In genomic region chr12:779745-780734, GRCh38 we compare ENCODE assay signal across 9 cellular contexts. TPM values are rescaled to one million over a fixed set of nuclear protein-coding genes. Genes with fewer than 3 reads are reported as not detected.
DNase-seq lines count a peak whose midpoint lies in the region; ATAC-seq and TF ChIP-seq lines count a peak whose summit lies in the region.
"Had no signal": no experiment of that assay in that cellular context is flagged by ENCODE, and none has a peak within 500 bp of the region (broad histone marks: within the 10 kb centered on the region; RNA-seq: fewer than 3 reads in every experiment).

No MANE protein-coding gene starts in this region.

- peak; percentile 27 to 49 for ATAC-seq in activated T-cell treated with anti-CD3 and anti-CD28 coated beads, Interleukin-2, amount 50 U/mL, for 72 hours (replicated peaks in 1 of 2)
- ATAC-seq in SK-N-SH treated with all-trans-retinoic acid at 6 μM for 48 hours (peak; percentile 92), aorta (ENCODE audit: low FRiP score) (no peak)
- no peak for ATAC-seq in stimulated activated memory B cell treated with anti-CD40 and anti-IgM and Interleukin-4, amounts not matched to agents 10 μg/mL and 1 μg/mL and 100 μg/mL, for 72 hours

- H3K4me3 Mint-ChIP-seq in activated T-cell treated with anti-CD3 and anti-CD28 coated beads, Interleukin-2, amount 50 U/mL, for 72 hours: peak overlapping the region; percentile 87 to 92
- peak overlapping the region; percentile 56 for H3K4me3 Mint-ChIP-seq in stimulated activated memory B cell treated with anti-CD40 and anti-IgM and Interleukin-4, amounts not matched to agents 10 μg/mL and 1 μg/mL and 100 μg/mL, for 72 hours

- no peaks in the 10 kb centered on the region for H3K36me3 ChIP-seq in aorta (ENCODE audit: control insufficient read depth in 1 of 2, insufficient read depth in 2 of 2, low read length in 1 of 2)
- H3K36me3 ChIP-seq: SJCRH30 had no signal

- peaks cover 2 to 7% of the 10 kb centered on the region in 2 donors for H3K4me1 ChIP-seq in aorta (ENCODE audit: control insufficient read depth in 1 of 2, insufficient read depth in 2 of 2, low read length in 2 of 2)
- H3K4me1 ChIP-seq: SJCRH30 had no signal

- H3K4me3 ChIP-seq in fibroblast of pulmonary artery (replicated peaks; ENCODE audit: low read depth, low read length) (peak overlapping the region; percentile 9), aorta (ENCODE audit: low read length in 2 of 2) (peak overlapping the region in 1 of 2 donors; percentile 26)
- H3K4me3 ChIP-seq: SJCRH30 had no signal

- WGBS in aorta, 2 donors: 21 to 27% methylated on average over 4 of the region's 4 CpGs

- H3K9me3 Mint-ChIP-seq in activated T-cell treated with anti-CD3 and anti-CD28 coated beads, Interleukin-2, amount 50 U/mL, for 72 hours: no peaks in the 10 kb centered on the region
- no peaks in the 10 kb centered on the region for H3K9me3 Mint-ChIP-seq in stimulated activated memory B cell treated with anti-CD40 and anti-IgM and Interleukin-4, amounts not matched to agents 10 μg/mL and 1 μg/mL and 100 μg/mL, for 72 hours

- no peaks in the 10 kb centered on the region for H3K27me3 Mint-ChIP-seq in activated T-cell treated with anti-CD3 and anti-CD28 coated beads, Interleukin-2, amount 50 U/mL, for 72 hours (ENCODE audit: low read depth)
- no peaks in the 10 kb centered on the region for H3K27me3 Mint-ChIP-seq in stimulated activated memory B cell treated with anti-CD40 and anti-IgM and Interleukin-4, amounts not matched to agents 10 μg/mL and 1 μg/mL and 100 μg/mL, for 72 hours

- peaks cover 79% of the 10 kb centered on the region for H3K4me1 Mint-ChIP-seq in activated T-cell treated with anti-CD3 and anti-CD28 coated beads, Interleukin-2, amount 50 U/mL, for 72 hours (ENCODE audit: low read depth)
- peaks cover 64% of the 10 kb centered on the region for H3K4me1 Mint-ChIP-seq in stimulated activated memory B cell treated with anti-CD40 and anti-IgM and Interleukin-4, amounts not matched to agents 10 μg/mL and 1 μg/mL and 100 μg/mL, for 72 hours

- no peak for TF ChIP-seq CTCF in fibroblast of pulmonary artery (IDR thresholded peaks at IDR 0.05; ENCODE audit: low read length, missing control alignments)

- peak overlapping the region; percentile 97 for H3K27ac Mint-ChIP-seq in activated T-cell treated with anti-CD3 and anti-CD28 coated beads, Interleukin-2, amount 50 U/mL, for 72 hours
- H3K27ac Mint-ChIP-seq in stimulated activated memory B cell treated with anti-CD40 and anti-IgM and Interleukin-4, amounts not matched to agents 10 μg/mL and 1 μg/mL and 100 μg/mL, for 72 hours: peak overlapping the region; percentile 64

- H3K36me3 Mint-ChIP-seq in activated T-cell treated with anti-CD3 and anti-CD28 coated beads, Interleukin-2, amount 50 U/mL, for 72 hours (ENCODE audit: insufficient read depth in 2 of 2): peaks cover 0 to 4% of the 10 kb centered on the region in 2 donors
- peaks cover 13% of the 10 kb centered on the region for H3K36me3 Mint-ChIP-seq in stimulated activated memory B cell treated with anti-CD40 and anti-IgM and Interleukin-4, amounts not matched to agents 10 μg/mL and 1 μg/mL and 100 μg/mL, for 72 hours

- no peaks in the 10 kb centered on the region for H3K9me3 ChIP-seq in aorta (ENCODE audit: control insufficient read depth, low read length)
- H3K9me3 ChIP-seq: SJCRH30 had no signal

- intact Hi-C loops in aorta (cut with DNase I): no loop called here

- no peak for DNase-seq in activated T-cell treated with anti-CD3 and anti-CD28 coated beads, Interleukin-2, amount 50 U/mL, for 72 hours
- no peak for DNase-seq in activated T-cell treated with anti-CD3 and anti-CD28 coated beads for 4 hours
- peak; percentile 59 for DNase-seq in fibroblast of pulmonary artery (ENCODE audit: low read depth)
- no peak for DNase-seq in activated CD8-positive, alpha-beta memory T cell treated with anti-CD3 and anti-CD28 coated beads for 24 hours
- DNase-seq in cerebellum (ENCODE audit: low spot score): no peak
- DNase-seq in aorta: no peak
- DNase-seq: SJCRH30 had no signal

- no peak overlapping the region for H3K27ac ChIP-seq in aorta (ENCODE audit: low read depth in 1 of 2, low read length in 2 of 2)
- H3K27ac ChIP-seq: SJCRH30 had no signal

- H3K27me3 ChIP-seq in aorta (ENCODE audit: control insufficient read depth in 1 of 2, insufficient read depth in 2 of 2, low read length in 1 of 2): no peaks in the 10 kb centered on the region
- H3K27me3 ChIP-seq: SJCRH30 had no signal

TF ChIP-seq in SK-N-SH treated with all-trans-retinoic acid at 6 μM for 48 hours, 23 proteins besides CTCF, POLR2A, EP300 and RAD21:
- TF ChIP-seq ISL1 (CRISPR knock-in tag; IDR thresholded peaks at IDR 0.05): peak; percentile 27
- TF ChIP-seq ZC3H10 (CRISPR knock-in tag; IDR thresholded peaks at IDR 0.05): no peak

RNA-seq across cellular contexts. Expression of gene WNK1, which starts 27.7 kb away (rescaled TPM):
- 100 to 1,000 TPM; 177 to 213 TPM for total RNA-seq in activated T-cell treated with anti-CD3 and anti-CD28 coated beads, Interleukin-2, amount 50 U/mL, for 72 hours
- total RNA-seq in cerebellum (173 TPM), aorta (100 to 1,000 TPM; 182 to 226 TPM)
- 10 to 100 TPM; 22.3 to 30.4 TPM for polyA plus RNA-seq in aorta

Comparison
In these comparisons a context has a peak if more than half of its experiments do, and no peak if none do; other contexts are left out.
1. ATAC-seq: peak in activated T-cell treated with anti-CD3 and anti-CD28 coated beads, Interleukin-2, amount 50 U/mL, for 72 hours (2 of 2) and SK-N-SH treated with all-trans-retinoic acid at 6 μM for 48 hours (single experiment); none in stimulated activated memory B cell treated with anti-CD40 and anti-IgM and Interleukin-4, amounts not matched to agents 10 μg/mL and 1 μg/mL and 100 μg/mL, for 72 hours (single experiment) and aorta (single experiment).